ENCODE assay signal across 19 cellular contexts in the genomic region with DNA sequence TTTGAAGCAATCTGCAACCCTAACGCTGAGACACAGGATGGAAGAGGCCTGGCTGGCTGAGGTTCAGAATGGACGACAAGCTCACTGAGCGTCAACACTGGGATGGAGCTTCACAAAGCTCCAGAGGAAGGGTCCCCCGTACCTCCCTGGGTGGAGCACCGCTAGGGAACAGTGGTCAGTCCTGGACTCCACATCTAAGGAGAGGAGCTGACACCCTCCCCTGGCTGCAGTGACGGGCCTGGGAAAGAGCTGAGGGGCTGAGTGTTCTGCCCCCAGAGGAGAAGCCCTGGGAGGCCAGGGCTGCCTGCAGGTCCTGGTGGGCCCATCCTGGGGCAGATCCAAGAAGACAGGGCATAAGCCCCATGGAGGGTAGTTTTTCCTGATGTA.
"Had no signal": no experiment of that assay in that cellular context is flagged by ENCODE, and none has a peak within 500 bp of the region (broad histone marks: within the 10 kb centered on the region; RNA-seq: fewer than 3 reads in every experiment).

No MANE protein-coding gene starts in this region.

- H3K36me3 Mint-ChIP-seq: activated naive CD8-positive, alpha-beta T cell treated with anti-CD3 and anti-CD28 coated beads for 36 hours had no signal

- H3K27me3 ChIP-seq: breast epithelium, heart left ventricle, testis had no signal

- H3K9me3 ChIP-seq: breast epithelium, heart left ventricle, prostate gland, spleen, testis had no signal

- H3K36me3 ChIP-seq: breast epithelium, prostate gland, spleen had no signal

- H3K4me1 Mint-ChIP-seq: activated naive CD8-positive, alpha-beta T cell treated with anti-CD3 and anti-CD28 coated beads for 36 hours; central memory CD8-positive, alpha-beta T cell had no signal

- FAIRE-seq: colon, islet of Langerhans had no signal

- H3K4me3 ChIP-seq: breast epithelium, heart left ventricle, prostate gland, spleen, testis had no signal

- H3K4me3 Mint-ChIP-seq: activated CD8-positive, alpha-beta T cell treated with anti-CD3 and anti-CD28 coated beads, Interleukin-2, amount 10 ng/mL, durations not matched to agents 7 days and 5 days; activated naive CD8-positive, alpha-beta T cell treated with anti-CD3 and anti-CD28 coated beads for 36 hours; central memory CD8-positive, alpha-beta T cell; nephron progenitor cell; T-helper 1 cell treated with Interleukin-12 subunit alpha and Interleukin-12 subunit beta and Interleukin-4 antibody, amounts not matched to agents 30 μg/mL and 1 μg/mL, for 36 hours had no signal

- ATAC-seq: activated CD8-positive, alpha-beta T cell treated with anti-CD3 and anti-CD28 coated beads, Interleukin-2, amount 10 ng/mL, durations not matched to agents 7 days and 5 days; heart left ventricle; left cardiac atrium had no signal

- H3K27me3 Mint-ChIP-seq: central memory CD8-positive, alpha-beta T cell had no signal

- H3K4me1 ChIP-seq: breast epithelium, prostate gland had no signal

- H3K27ac ChIP-seq: breast epithelium, epithelial cell of prostate, heart left ventricle, prostate gland, spleen, testis had no signal

- DNase-seq: activated CD4-positive, alpha-beta T cell treated with anti-CD3 and anti-CD28 coated beads, Interleukin-2, amount 50 U/mL, for 1 hour; activated CD8-positive, alpha-beta T cell treated with anti-CD3 and anti-CD28 coated beads, Interleukin-2, amount 10 ng/mL, durations not matched to agents 7 days and 5 days; activated naive CD8-positive, alpha-beta T cell treated with anti-CD3 and anti-CD28 coated beads for 36 hours; left cardiac atrium; nephron progenitor cell; stimulated activated CD4-positive, alpha-beta T cell treated with anti-CD3 and anti-CD28 coated beads, Interleukin-4, amount 100 ng/mL, for 1 hour; stimulated activated naive CD4-positive, alpha-beta T cell; T1000; testis; trophoblast cell had no signal

- H3K9me3 Mint-ChIP-seq: activated naive CD8-positive, alpha-beta T cell treated with anti-CD3 and anti-CD28 coated beads for 36 hours; central memory CD8-positive, alpha-beta T cell; nephron progenitor cell; T-helper 1 cell treated with Interleukin-12 subunit alpha and Interleukin-12 subunit beta and Interleukin-4 antibody, amounts not matched to agents 30 μg/mL and 1 μg/mL, for 36 hours had no signal

- H3K27ac Mint-ChIP-seq: activated CD8-positive, alpha-beta T cell treated with anti-CD3 and anti-CD28 coated beads, Interleukin-2, amount 10 ng/mL, durations not matched to agents 7 days and 5 days; activated naive CD8-positive, alpha-beta T cell treated with anti-CD3 and anti-CD28 coated beads for 36 hours; nephron progenitor cell; T-helper 1 cell treated with Interleukin-12 subunit alpha and Interleukin-12 subunit beta and Interleukin-4 antibody, amounts not matched to agents 30 μg/mL and 1 μg/mL, for 36 hours had no signal
